In the genomic region with DNA sequence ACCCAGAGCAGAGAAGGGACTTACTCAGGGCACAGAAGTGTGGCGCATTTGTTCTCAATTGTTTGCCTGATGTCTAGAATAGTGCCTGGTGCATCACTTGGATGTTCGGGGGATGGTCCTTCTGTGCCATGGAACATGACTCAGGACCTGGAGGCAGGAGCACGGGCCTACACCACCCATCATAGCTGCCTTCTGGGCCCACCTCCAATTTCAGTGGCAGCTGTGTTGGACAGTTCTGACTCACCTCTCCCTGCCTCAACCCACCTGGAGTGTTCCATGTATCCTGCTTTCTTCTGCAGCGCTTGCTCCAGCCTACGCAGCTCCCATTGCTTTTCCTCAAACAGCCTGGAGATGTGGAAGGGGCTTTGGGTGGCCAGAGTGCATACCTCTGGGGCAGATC, we compare ENCODE assay signal across 32 cellular contexts. TPM values are rescaled to one million over a fixed set of nuclear protein-coding genes. Genes with fewer than 3 reads are reported as not detected.
"Had no signal": no experiment of that assay in that cellular context is flagged by ENCODE, and none has a peak within 500 bp of the region (broad histone marks: within the 10 kb centered on the region; RNA-seq: fewer than 3 reads in every experiment).

No MANE protein-coding gene starts in this region.

- H3K27ac ChIP-seq: adrenal gland, ascending aorta, brain microvascular endothelial cell, esophagus squamous epithelium, heart left ventricle, left lung, neutrophil, pancreas, thoracic aorta, upper lobe of right lung had no signal

- ATAC-seq: activated T-cell treated with anti-CD3 and anti-CD28 coated beads, Interleukin-2, amount 50 U/mL, for 4 hours; heart left ventricle; left lung; natural killer cell treated with Interleukin-12 subunit alpha and Interleukin-12 subunit beta and Interleukin-15 and Interleukin-18, amount 100 ng/mL, for 72 hours; pancreas; sciatic nerve; stimulated activated naive B cell treated with anti-CD40 and anti-IgM and Interleukin-4, amounts not matched to agents 10 μg/mL and 1 μg/mL and 100 μg/mL, for 72 hours; upper lobe of right lung had no signal

- H3K4me3 Mint-ChIP-seq: activated B cell treated with CpG ODN at 0.5 μM for 24 hours; activated naive CD8-positive, alpha-beta T cell; activated T-cell treated with anti-CD3 and anti-CD28 coated beads, Interleukin-2, amount 50 U/mL, for 4 hours; central memory CD8-positive, alpha-beta T cell; natural killer cell treated with Interleukin-12 subunit alpha and Interleukin-12 subunit beta and Interleukin-15 and Interleukin-18, amount 100 ng/mL, for 72 hours; stimulated activated naive B cell treated with anti-CD40 and anti-IgM and Interleukin-4, amounts not matched to agents 10 μg/mL and 1 μg/mL and 100 μg/mL, for 72 hours; T-helper 1 cell treated with Interleukin-12 subunit alpha and Interleukin-12 subunit beta and Interleukin-4 antibody, amounts not matched to agents 30 μg/mL and 1 μg/mL, for 36 hours had no signal

- H3K36me3 ChIP-seq: adrenal gland, ascending aorta, brain microvascular endothelial cell, esophagus squamous epithelium, heart left ventricle, left lung, neutrophil, pancreas, thoracic aorta, upper lobe of right lung had no signal

- H3K4me1 ChIP-seq: adrenal gland, ascending aorta, heart left ventricle, left lung, pancreas, upper lobe of right lung had no signal

- H3K9me3 ChIP-seq: adrenal gland, ascending aorta, esophagus squamous epithelium, left lung, neutrophil, pancreas, thoracic aorta, upper lobe of right lung had no signal

- H3K4me3 ChIP-seq: adrenal gland, ascending aorta, esophagus squamous epithelium, heart left ventricle, left lung, lung, pancreas, thoracic aorta, upper lobe of right lung had no signal

- H3K27me3 Mint-ChIP-seq: activated naive CD8-positive, alpha-beta T cell had no signal

- FAIRE-seq: colon, pancreas, small intestine had no signal

- H3K4me1 Mint-ChIP-seq: activated B cell treated with CpG ODN at 0.5 μM for 24 hours; central memory CD8-positive, alpha-beta T cell; stimulated activated naive B cell treated with anti-CD40 and anti-IgM and Interleukin-4, amounts not matched to agents 10 μg/mL and 1 μg/mL and 100 μg/mL, for 72 hours had no signal

- H3K36me3 Mint-ChIP-seq: activated naive CD8-positive, alpha-beta T cell; natural killer cell treated with Interleukin-12 subunit alpha and Interleukin-12 subunit beta and Interleukin-15 and Interleukin-18, amount 100 ng/mL, for 72 hours; stimulated activated naive B cell treated with anti-CD40 and anti-IgM and Interleukin-4, amounts not matched to agents 10 μg/mL and 1 μg/mL and 100 μg/mL, for 72 hours had no signal

- DNase-seq: activated B cell treated with CpG ODN at 0.5 μM for 24 hours; activated CD4-positive, alpha-beta T cell treated with anti-CD3 and anti-CD28 coated beads for 4 hours; activated CD4-positive, alpha-beta T cell treated with anti-CD3 and anti-CD28 coated beads, Interleukin-2, amount 50 U/mL, for 48 hours; activated CD8-positive, alpha-beta memory T cell treated with anti-CD3 and anti-CD28 coated beads, Interleukin-2, amount 50 U/mL, for 48 hours; activated naive CD4-positive, alpha-beta T cell; activated T-cell treated with anti-CD3 and anti-CD28 coated beads, Interleukin-2, amount 50 U/mL, for 4 hours; adrenal gland; brain microvascular endothelial cell; effector memory CD4-positive, alpha-beta T cell; esophagus squamous epithelium; heart left ventricle; left lung; pancreas; small intestine; stimulated activated CD8-positive, alpha-beta memory T cell treated with anti-CD3 and anti-CD28 coated beads, Interleukin-4, amount 100 ng/mL, for 48 hours; stimulated activated naive B cell treated with anti-CD40 and anti-IgM and Interleukin-4, amounts not matched to agents 10 μg/mL and 1 μg/mL and 100 μg/mL, for 72 hours; T1000; upper lobe of right lung had no signal

- H3K27me3 ChIP-seq: adrenal gland, ascending aorta, pancreas had no signal

- H3K27ac Mint-ChIP-seq: activated B cell treated with CpG ODN at 0.5 μM for 24 hours; activated naive CD8-positive, alpha-beta T cell; activated T-helper 2 cell treated with anti-CD3 and anti-CD28 coated beads, Interferon-gamma antibody, Interleukin-2, Interleukin-4, amounts not matched to agents 10 μg/mL and 5 μg/mL and 100 μg/mL, durations not matched to agents 14 hours and 24 hours and 36 hours; natural killer cell treated with Interleukin-12 subunit alpha and Interleukin-12 subunit beta and Interleukin-15 and Interleukin-18, amount 100 ng/mL, for 72 hours; stimulated activated naive B cell treated with anti-CD40 and anti-IgM and Interleukin-4, amounts not matched to agents 10 μg/mL and 1 μg/mL and 100 μg/mL, for 72 hours; T-helper 1 cell treated with Interleukin-12 subunit alpha and Interleukin-12 subunit beta and Interleukin-4 antibody, amounts not matched to agents 30 μg/mL and 1 μg/mL, for 36 hours had no signal

- H3K9me3 Mint-ChIP-seq: activated B cell treated with CpG ODN at 0.5 μM for 24 hours; activated T-cell treated with anti-CD3 and anti-CD28 coated beads, Interleukin-2, amount 50 U/mL, for 4 hours; activated T-helper 2 cell treated with anti-CD3 and anti-CD28 coated beads, Interferon-gamma antibody, Interleukin-2, Interleukin-4, amounts not matched to agents 10 μg/mL and 5 μg/mL and 100 μg/mL, durations not matched to agents 14 hours and 24 hours and 36 hours; central memory CD8-positive, alpha-beta T cell; natural killer cell treated with Interleukin-12 subunit alpha and Interleukin-12 subunit beta and Interleukin-15 and Interleukin-18, amount 100 ng/mL, for 72 hours; stimulated activated naive B cell treated with anti-CD40 and anti-IgM and Interleukin-4, amounts not matched to agents 10 μg/mL and 1 μg/mL and 100 μg/mL, for 72 hours; T-helper 1 cell treated with Interleukin-12 subunit alpha and Interleukin-12 subunit beta and Interleukin-4 antibody, amounts not matched to agents 30 μg/mL and 1 μg/mL, for 36 hours had no signal

RNA-seq across cellular contexts. Expression of gene CXCL14, which starts 12.5 kb away (rescaled TPM):
- total RNA-seq: activated B cell treated with CpG ODN at 0.5 μM for 24 hours; activated CD8-positive, alpha-beta memory T cell treated with anti-CD3 and anti-CD28 coated beads for 36 hours; activated T-cell treated with anti-CD3 and anti-CD28 coated beads, Interleukin-2, amount 50 U/mL, for 4 hours; activated T-helper 2 cell treated with anti-CD3 and anti-CD28 coated beads, Interferon-gamma antibody, Interleukin-2, Interleukin-4, amounts not matched to agents 10 μg/mL and 5 μg/mL and 100 μg/mL, durations not matched to agents 14 hours and 24 hours and 36 hours; dermis microvascular lymphatic vessel endothelial cell; kidney epithelial cell; natural killer cell treated with Interleukin-12 subunit alpha and Interleukin-12 subunit beta and Interleukin-15 and Interleukin-18, amount 100 ng/mL, for 72 hours had no signal

RNA-seq across cellular contexts. Expression of gene NEUROG1, which starts 55.5 kb away (rescaled TPM):
- total RNA-seq: activated B cell treated with CpG ODN at 0.5 μM for 24 hours; activated CD8-positive, alpha-beta memory T cell treated with anti-CD3 and anti-CD28 coated beads for 36 hours; activated T-cell treated with anti-CD3 and anti-CD28 coated beads, Interleukin-2, amount 50 U/mL, for 4 hours; activated T-helper 2 cell treated with anti-CD3 and anti-CD28 coated beads, Interferon-gamma antibody, Interleukin-2, Interleukin-4, amounts not matched to agents 10 μg/mL and 5 μg/mL and 100 μg/mL, durations not matched to agents 14 hours and 24 hours and 36 hours; adrenal gland; ascending aorta; dermis microvascular lymphatic vessel endothelial cell; esophagus squamous epithelium; heart left ventricle; left lung; lung; natural killer cell treated with Interleukin-12 subunit alpha and Interleukin-12 subunit beta and Interleukin-15 and Interleukin-18, amount 100 ng/mL, for 72 hours; pancreas; sciatic nerve; thoracic aorta; upper lobe of right lung had no signal
- polyA plus RNA-seq: adrenal gland, heart left ventricle, lung, pancreas, small intestine had no signal
